In the genomic region with DNA sequence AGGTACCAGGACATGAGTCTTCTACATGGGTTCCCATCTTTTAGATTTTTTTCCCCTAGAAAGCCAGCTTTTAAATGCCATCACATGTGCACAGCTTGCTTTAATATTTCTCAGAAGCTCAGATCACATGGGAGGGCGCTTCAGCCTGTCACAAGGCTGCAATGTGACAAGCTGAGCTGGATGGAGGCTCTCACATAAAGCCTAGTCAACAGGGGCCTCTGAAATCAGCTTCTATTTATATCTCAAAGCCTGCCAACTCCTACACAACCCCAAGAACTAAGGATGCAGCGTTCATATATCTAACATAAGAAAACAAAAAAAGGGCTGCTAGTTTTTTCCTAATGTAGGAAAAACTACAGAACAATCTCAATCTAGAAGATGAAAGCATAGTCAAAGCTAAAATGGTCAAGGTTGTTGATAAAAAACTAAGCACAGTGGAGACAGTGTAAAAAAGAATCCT, we compare ENCODE assay signal across 8 cellular contexts. TPM values are rescaled to one million over a fixed set of nuclear protein-coding genes. Genes with fewer than 3 reads are reported as not detected.
DNase-seq lines count a peak whose midpoint lies in the region; FAIRE-seq and TF ChIP-seq lines count a peak whose summit lies in the region.

No MANE protein-coding gene starts in this region.

- TF ChIP-seq CTCF in HFFc6 (IDR thresholded peaks at IDR 0.05) (no peak), H1 (IDR thresholded peaks at IDR 0.05; ENCODE audit: control extremely low read depth in 1 of 3, insufficient read depth in 1 of 3, low read depth in 1 of 3, low read length in 3 of 3) (no peak)

- no peak for TF ChIP-seq EP300 in H1 (IDR thresholded peaks at IDR 0.05; ENCODE audit: borderline replicate concordance in 1 of 2, low read depth in 2 of 2, low read length in 2 of 2)

- no peak overlapping the region for H2AFZ ChIP-seq in H1 (ENCODE audit: low read length)

- no peak overlapping the region for H2BK12ac ChIP-seq in H1 (ENCODE audit: low read depth, low read length)

- H3K9me3 Mint-ChIP-seq in HFFc6, result peaks cover 4% of the 10 kb centered on the region; the same call in 1 of the 2 replicates

- TF ChIP-seq RAD21 in H1 (IDR thresholded peaks at IDR 0.05 in 1 of 2, conservative IDR thresholded peaks at IDR 0.05 in 1 of 2; ENCODE audit: low read depth in 2 of 2, low read length in 2 of 2), result no peak

- H3K27ac ChIP-seq in H1 (ENCODE audit: low read depth, low read length), result no peak overlapping the region

- no peak overlapping the region for H2BK120ac ChIP-seq in H1 (replicated peaks; ENCODE audit: low read depth, low read length)

- peaks cover 54% of the 10 kb centered on the region for H3K4me1 Mint-ChIP-seq in HFFc6 (ENCODE audit: low read depth)

- no peaks in the 10 kb centered on the region for H3K27me3 ChIP-seq in H1 (replicated peaks in 1 of 4; ENCODE audit: control insufficient read depth in 3 of 4, extremely low read depth in 1 of 4, insufficient read depth in 3 of 4, low read length in 3 of 4)

- CTCF ChIA-PET in H1 (lab: Charles Lee; ENCODE audit: partially characterized antibody), result interaction anchor here (1.0 to 2.0 kb wide), 6 partner anchors 8 to 459 kb away, joined by 3 to 4 read pairs (median 4); no protein-coding TSS in a partner anchor

- WGBS in H1 (ENCODE audit: extremely low coverage in 1 of 2, insufficient coverage in 1 of 2, insufficient read length in 1 of 2, insufficient replicate concordance in 2 of 2, low coverage in 1 of 2, low lambda C conversion rate in 2 of 2, missing lambda C conversion rate in 1 of 2), 2 experiments, result 29% methylated on average over 2 of the region's 2 CpGs; no CpG with 5 or more reads in 1 of the 2 experiments

- no peak overlapping the region for H3K4ac ChIP-seq in H1 (replicated peaks; ENCODE audit: insufficient read length, low read depth, low read length)

- H3K23ac ChIP-seq in H1 (ENCODE audit: insufficient read length), result no peak overlapping the region

- H2BK20ac ChIP-seq in H1 (ENCODE audit: low read length), result no peak overlapping the region

- H3K36me3 ChIP-seq in H1 (ENCODE audit: control insufficient read depth in 2 of 4, insufficient read depth in 4 of 4, low read length in 3 of 4), result peaks cover 19 to 66% (median 30%) of the 10 kb centered on the region in 4 experiments

- no peak overlapping the region for H2BK15ac ChIP-seq in H1 (ENCODE audit: low read length)

- FAIRE-seq in H1 (lab: Jason Lieb, UNC), result no peak

- peaks cover 0 to 10% (median 0%) of the 10 kb centered on the region in 4 experiments; a peak in 4 of 7 replicates for H3K4me1 ChIP-seq in H1 (replicated peaks in 1 of 4; ENCODE audit: control insufficient read depth in 3 of 4, insufficient read depth in 4 of 4, low read length in 3 of 4)

- H3K56ac ChIP-seq in H1 (replicated peaks; ENCODE audit: insufficient read length, low read depth, low read length), result no peak overlapping the region

- peaks cover 42 to 73% of the 10 kb centered on the region in 2 experiments for H3K79me2 ChIP-seq in H1 (ENCODE audit: control insufficient read depth in 1 of 2, insufficient read depth in 2 of 2, low read length in 2 of 2)

- DNase-seq in NCI-H1105 (lab: John Stamatoyannopoulos, UW), result peak; percentile 22
- no peak for DNase-seq in NCI-H1105 treated with DMSO at 0.1 percent for 48 hours (lab: John Stamatoyannopoulos, UW)
- peak; percentile 78 for DNase-seq in HFFc6
- peak; percentile 24 for DNase-seq in NCI-H1694 (lab: John Stamatoyannopoulos, UW)
- peak; percentile 35 to 48 for DNase-seq in activated CD4-positive, alpha-beta T cell treated with anti-CD3 and anti-CD28 coated beads, Interleukin-2, amount 50 U/mL, for 48 hours
- no peak for DNase-seq in H1 (ENCODE audit: low read depth in 1 of 2, low spot score in 2 of 2)
- peak; percentile 99 for DNase-seq in medulla oblongata (ENCODE audit: extremely low spot score)
- peak in 2 of 3 donors; percentile 16 to 19 for DNase-seq in stimulated activated CD4-positive, alpha-beta T cell treated with anti-CD3 and anti-CD28 coated beads, TNF-alpha, amount 100 ng/mL, for 48 hours (ENCODE audit: low read depth in 3 of 3)

- no peak overlapping the region for H2AK5ac ChIP-seq in H1 (ENCODE audit: low read depth, low read length)

- H3K23me2 ChIP-seq in H1 (ENCODE audit: low read depth, low read length), result peaks cover 6% of the 10 kb centered on the region; the same call in 1 of the 2 replicates

- H3K4me3 ChIP-seq in H1 (ENCODE audit: extremely low read depth in 1 of 4, insufficient read depth in 2 of 4, low read depth in 3 of 4, low read length in 4 of 4), result peak overlapping the region; percentile 84 to 99 (median 96)

- peak overlapping the region; percentile 96 for H3K4me3 Mint-ChIP-seq in HFFc6

- no peak overlapping the region for H3K14ac ChIP-seq in H1 (ENCODE audit: insufficient read length)

- no peak overlapping the region for H3K18ac ChIP-seq in H1 (ENCODE audit: extremely low read depth, low read length)

- no peak; a peak in 1 of 3 replicates for TF ChIP-seq POLR2A in H1 (IDR thresholded peaks at IDR 0.05; ENCODE audit: control extremely low read depth in 1 of 2, low read depth in 2 of 2, low read length in 2 of 2)

- POLR2A ChIA-PET in H1 (lab: Charles Lee; ENCODE audit: partially characterized antibody), result interaction anchor here (0.9 to 4.8 kb wide), 12 partner anchors 8 to 461 kb away, joined by 3 to 37 read pairs (median 4); no protein-coding TSS in a partner anchor

- H4K20me1 ChIP-seq in H1 (replicated peaks in 1 of 2; ENCODE audit: control insufficient read depth in 1 of 2, insufficient read depth in 2 of 2, low read length in 2 of 2), result peaks cover 27 to 35% of the 10 kb centered on the region in 2 experiments

- H4K5ac ChIP-seq in H1 (ENCODE audit: insufficient read length, low read depth, low read length), result no peak overlapping the region

- H3K79me1 ChIP-seq in H1 (ENCODE audit: low read depth, low read length), result no peaks in the 10 kb centered on the region; the same call in none of the 2 replicates

- H3K36me3 Mint-ChIP-seq in HFFc6 (ENCODE audit: low read depth), result peaks cover 58% of the 10 kb centered on the region

- peak overlapping the region; percentile 79 to 81 for H3K4me2 ChIP-seq in H1 (ENCODE audit: insufficient read depth in 1 of 2, low read depth in 2 of 2, low read length in 2 of 2)

- H3K27me3 Mint-ChIP-seq in HFFc6 (ENCODE audit: insufficient read depth), result peaks cover 11% of the 10 kb centered on the region

- peak overlapping the region; percentile 35 to 97 (median 62); a peak in 5 of 7 replicates for H3K9ac ChIP-seq in H1 (replicated peaks in 1 of 4; ENCODE audit: extremely low read depth in 1 of 4, low read depth in 3 of 4, low read length in 3 of 4)

- peak overlapping the region; percentile 97 for H3K27ac Mint-ChIP-seq in HFFc6

- H3K9me3 ChIP-seq in H1 (ENCODE audit: insufficient read depth in 2 of 2, low read depth in 1 of 2, low read length in 1 of 2), result no peaks in the 10 kb centered on the region

- no peak overlapping the region for H4K91ac ChIP-seq in H1 (replicated peaks; ENCODE audit: insufficient read length, low read length)

- H2BK5ac ChIP-seq in H1 (ENCODE audit: low read depth, low read length), result no peak overlapping the region

- H4K8ac ChIP-seq in H1 (ENCODE audit: extremely low read depth, insufficient read depth, low read length), result no peak overlapping the region

TF ChIP-seq in H1, 55 proteins besides CTCF, POLR2A, EP300 and RAD21:
- TF ChIP-seq GABPA (IDR thresholded peaks at IDR 0.05; ENCODE audit: borderline replicate concordance, insufficient read depth, low read length), result no peak
- TF ChIP-seq SIN3A (conservative IDR thresholded peaks at IDR 0.05 in 1 of 2, IDR thresholded peaks at IDR 0.05 in 1 of 2; ENCODE audit: low read depth in 1 of 2, low read length in 2 of 2), result 0 out of 4 replicates have a peak, but pooled peaks of 1 of the 2 experiments have one; percentile 42
- TF ChIP-seq BCL11A (IDR thresholded peaks at IDR 0.05; ENCODE audit: low read depth in 2 of 2, low read length in 2 of 2), result no peak
- no peak for TF ChIP-seq RNF2 (IDR thresholded peaks at IDR 0.05; ENCODE audit: borderline replicate concordance, low read depth, low read length, missing control alignments, poor library complexity, severe bottlenecking)
- TF ChIP-seq BRCA1 (IDR thresholded peaks at IDR 0.05; ENCODE audit: low read depth, low read length), result no peak

RNA-seq across cellular contexts. Expression of gene ZFAND5, which starts 2.3 kb away (rescaled TPM):
- total RNA-seq in HFFc6 (2021; fragmentation: NEBNext Ultra II Directional; extraction: Animal tissue kit (Norgen Biotek cat#: 25700)), result 100 to 1,000 TPM; 230 to 373 (median 258) TPM
- total RNA-seq in H1 (2021; fragmentation: NEBNext Ultra II Directional; extraction: Animal tissue kit (Norgen Biotek cat#: 25700)), result 209 and 225 TPM in 2 replicates
- polyA plus RNA-seq in H1 (2011; rRNA removed), result 76.7 and 79.5 TPM in 2 replicates
- polyA plus RNA-seq in H1 (2011; cell fraction: cytosol; rRNA removed), result 93.8 TPM
- polyA plus RNA-seq in H1 (2011; cell fraction: nucleus; rRNA removed), result 102 TPM
- polyA plus RNA-seq in H1 (2012, experiment 1 of 2), result 128 to 145 TPM (median 140 TPM) in 4 replicates
- polyA plus RNA-seq in H1 (2012, experiment 2 of 2), result 35.5 TPM
- 126 TPM for polyA plus RNA-seq in H1 (2013, experiment 1 of 2)
- polyA plus RNA-seq in H1 (2013, experiment 2 of 2), result 119 TPM
- polyA minus RNA-seq in H1 (2011; rRNA and poly(A)+ RNA removed), result 92.1 and 117 TPM in 2 replicates
- 96.7 TPM for polyA minus RNA-seq in H1 (2011; cell fraction: cytosol; rRNA and poly(A)+ RNA removed)
- 173 TPM for polyA minus RNA-seq in H1 (2011; cell fraction: nucleus; rRNA and poly(A)+ RNA removed)

Comparison
In these comparisons a context has a peak if more than half of its experiments do, and no peak if none do; other contexts are left out.
1. DNase-seq: peak in NCI-H1105 (single experiment), HFFc6 (single experiment), NCI-H1694 (single experiment), activated CD4-positive, alpha-beta T cell treated with anti-CD3 and anti-CD28 coated beads, Interleukin-2, amount 50 U/mL, for 48 hours (2 of 2), medulla oblongata (single experiment) and stimulated activated CD4-positive, alpha-beta T cell treated with anti-CD3 and anti-CD28 coated beads, TNF-alpha, amount 100 ng/mL, for 48 hours (2 of 3); none in NCI-H1105 treated with DMSO at 0.1 percent for 48 hours (single experiment) and H1 (0 of 2).